25 cellular contexts compared by ENCODE assay signal in the genomic region with DNA sequence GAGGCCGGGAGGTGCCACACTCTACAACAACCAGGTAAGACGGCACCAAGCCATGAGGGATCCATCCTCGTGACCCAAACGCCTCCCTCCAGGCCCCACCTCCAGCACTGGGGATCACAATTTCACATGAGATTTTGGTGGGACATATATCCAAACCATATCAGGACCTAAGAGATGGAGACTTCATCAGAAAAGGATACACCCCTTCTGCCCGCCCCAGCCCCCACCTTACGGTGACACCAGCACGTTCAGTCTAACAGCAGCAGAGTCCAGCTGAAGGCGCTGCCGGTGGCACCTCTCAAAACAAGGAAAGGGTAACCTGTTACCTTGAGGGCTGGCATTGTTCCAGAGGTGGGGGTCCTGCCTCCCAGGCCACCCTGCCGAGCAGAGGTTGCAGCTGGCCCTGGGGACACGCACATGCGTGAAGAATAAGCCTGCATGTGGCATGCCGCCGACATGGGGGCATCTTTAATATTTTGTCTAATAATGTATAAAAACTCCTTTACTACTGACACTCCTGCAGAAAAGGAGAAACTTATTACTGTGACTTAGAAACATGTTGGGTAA.
"Had no signal": no experiment of that assay in that cellular context is flagged by ENCODE, and none has a peak within 500 bp of the region (broad histone marks: within the 10 kb centered on the region; RNA-seq: fewer than 3 reads in every experiment).

No MANE protein-coding gene starts in this region.

- H3K27ac ChIP-seq: neural progenitor cell, neutrophil, pancreas, right lobe of liver, sigmoid colon, stomach, thoracic aorta, thyroid gland, tibial nerve, upper lobe of left lung, vagina had no signal

- DNase-seq: naive thymus-derived CD4-positive, alpha-beta T cell; natural killer cell; nucleus accumbens; retina; right cardiac atrium; right lobe of liver; sigmoid colon; small intestine; stimulated activated CD4-positive, alpha-beta T cell treated with anti-CD3 and anti-CD28 coated beads, Interleukin-15, amount 100 ng/mL, for 24 hours; stimulated activated CD4-positive, alpha-beta T cell treated with anti-CD3 and anti-CD28 coated beads, Interleukin-2, amount 100 ng/mL, for 24 hours; stimulated activated CD4-positive, alpha-beta T cell treated with anti-CD3 and anti-CD28 coated beads, Interleukin-2, amount 100 ng/mL, for 48 hours; stimulated activated CD4-positive, alpha-beta T cell treated with anti-CD3 and anti-CD28 coated beads, Interleukin-4, amount 100 ng/mL, for 24 hours; stimulated activated naive B cell treated with anti-CD40 and anti-IgM and Interleukin-4, amounts not matched to agents 10 μg/mL and 1 μg/mL and 100 μg/mL, for 72 hours; stimulated activated naive CD4-positive, alpha-beta T cell treated with Interleukin-2 at 50 U/mL for 16 hours; stomach; thyroid gland; trophoblast cell; upper lobe of left lung had no signal

- H3K4me1 ChIP-seq: neural progenitor cell, pancreas, prostate gland, right lobe of liver, sigmoid colon, stomach, thyroid gland, tibial nerve, upper lobe of left lung, vagina had no signal

- H3K27me3 ChIP-seq: neural progenitor cell, neutrophil, pancreas, right lobe of liver, sigmoid colon, stomach, thyroid gland, tibial nerve, upper lobe of left lung, vagina had no signal

- H3K36me3 ChIP-seq: neural progenitor cell, neutrophil, pancreas, prostate gland, right lobe of liver, sigmoid colon, stomach, thoracic aorta, thyroid gland, tibial nerve, upper lobe of left lung, vagina had no signal

- ATAC-seq: naive thymus-derived CD4-positive, alpha-beta T cell; pancreas; right cardiac atrium; right lobe of liver; stimulated activated naive B cell treated with anti-CD40 and anti-IgM and Interleukin-4, amounts not matched to agents 10 μg/mL and 1 μg/mL and 100 μg/mL, for 72 hours had no signal

- H3K4me3 ChIP-seq: neural progenitor cell, pancreas, prostate gland, right lobe of liver, sigmoid colon, stomach, thoracic aorta, thyroid gland, tibial nerve, upper lobe of left lung, vagina had no signal

- H3K9me3 ChIP-seq: neutrophil, pancreas, prostate gland, right lobe of liver, sigmoid colon, stomach, thoracic aorta, thyroid gland, tibial nerve, upper lobe of left lung, vagina had no signal
